ENCODE assay signal across 31 cellular contexts in genomic region chr2:3971313-3972192, GRCh38.
"Had no signal": no experiment of that assay in that cellular context is flagged by ENCODE, and none has a peak within 500 bp of the region (broad histone marks: within the 10 kb centered on the region; RNA-seq: fewer than 3 reads in every experiment).

No MANE protein-coding gene starts in this region.

- H3K4me2 ChIP-seq: hepatocyte had no signal

- DNase-seq: activated CD4-positive, alpha-beta T cell treated with anti-CD3 and anti-CD28 coated beads for 48 hours; activated CD4-positive, alpha-beta T cell treated with anti-CD3 and anti-CD28 coated beads, Interleukin-2, amount 50 U/mL, for 48 hours; activated CD8-positive, alpha-beta memory T cell treated with anti-CD3 and anti-CD28 coated beads for 24 hours; activated effector memory CD4-positive, alpha-beta T cell treated with anti-CD3 and anti-CD28 coated beads, Interleukin-2, amount 50 U/mL, for 16 hours; activated naive CD4-positive, alpha-beta T cell treated with anti-CD3 and anti-CD28 coated beads for 36 hours; activated naive CD8-positive, alpha-beta T cell treated with anti-CD3 and anti-CD28 coated beads for 36 hours; brain microvascular endothelial cell; caudate nucleus; gastrocnemius medialis; islet precursor cell; left ventricle myocardium inferior; nephron progenitor cell; nucleus accumbens; pancreas; retina; sigmoid colon; small intestine; stimulated activated CD4-positive, alpha-beta T cell treated with anti-CD3 and anti-CD28 coated beads, Interleukin-4, amount 100 ng/mL, for 4 hours; stimulated activated naive B cell treated with anti-CD40 and anti-IgM and Interleukin-4, amounts not matched to agents 10 μg/mL and 1 μg/mL and 100 μg/mL, for 72 hours; stomach; T-helper 9 cell; tibial artery had no signal

- H2AFZ ChIP-seq: hepatocyte had no signal

- H3K4me1 ChIP-seq: gastrocnemius medialis, left ventricle myocardium inferior, pancreas, prostate gland, sigmoid colon, tibial artery had no signal

- H3K4me1 Mint-ChIP-seq: activated naive CD8-positive, alpha-beta T cell treated with anti-CD3 and anti-CD28 coated beads for 36 hours; nephron progenitor cell; stimulated activated naive B cell treated with anti-CD40 and anti-IgM and Interleukin-4, amounts not matched to agents 10 μg/mL and 1 μg/mL and 100 μg/mL, for 72 hours had no signal

- H3K27ac ChIP-seq: brain microvascular endothelial cell, epithelial cell of prostate, gastrocnemius medialis, hepatocyte, left ventricle myocardium inferior, pancreas, prostate gland, sigmoid colon, stomach, tibial artery, VCaP had no signal

- H3K9me3 Mint-ChIP-seq: activated naive CD4-positive, alpha-beta T cell treated with anti-CD3 and anti-CD28 coated beads for 36 hours; activated naive CD8-positive, alpha-beta T cell treated with anti-CD3 and anti-CD28 coated beads for 36 hours; activated T-helper 1 cell treated with anti-CD3 and anti-CD28 coated beads, Interleukin-12 subunit alpha, Interleukin-12 subunit beta, Interleukin-2, Interleukin-4 antibody, amounts not matched to agents 30 ng/mL and 10 ng/mL and 1 ng/mL, durations not matched to agents 14 hours and 24 hours and 36 hours; nephron progenitor cell; stimulated activated naive B cell treated with anti-CD40 and anti-IgM and Interleukin-4, amounts not matched to agents 10 μg/mL and 1 μg/mL and 100 μg/mL, for 72 hours; T-helper 1 cell treated with Interleukin-12 subunit alpha and Interleukin-12 subunit beta and Interleukin-4 antibody, amounts not matched to agents 30 μg/mL and 1 μg/mL, for 36 hours had no signal

- H3K27me3 Mint-ChIP-seq: activated naive CD8-positive, alpha-beta T cell treated with anti-CD3 and anti-CD28 coated beads for 36 hours; stimulated activated naive B cell treated with anti-CD40 and anti-IgM and Interleukin-4, amounts not matched to agents 10 μg/mL and 1 μg/mL and 100 μg/mL, for 72 hours had no signal

- H3K27ac Mint-ChIP-seq: activated naive CD4-positive, alpha-beta T cell treated with anti-CD3 and anti-CD28 coated beads for 36 hours; activated naive CD8-positive, alpha-beta T cell treated with anti-CD3 and anti-CD28 coated beads for 36 hours; activated T-helper 1 cell treated with anti-CD3 and anti-CD28 coated beads, Interleukin-12 subunit alpha, Interleukin-12 subunit beta, Interleukin-2, Interleukin-4 antibody, amounts not matched to agents 30 ng/mL and 10 ng/mL and 1 ng/mL, durations not matched to agents 14 hours and 24 hours and 36 hours; nephron progenitor cell; stimulated activated naive B cell treated with anti-CD40 and anti-IgM and Interleukin-4, amounts not matched to agents 10 μg/mL and 1 μg/mL and 100 μg/mL, for 72 hours; T-helper 1 cell treated with Interleukin-12 subunit alpha and Interleukin-12 subunit beta and Interleukin-4 antibody, amounts not matched to agents 30 μg/mL and 1 μg/mL, for 36 hours had no signal

- FAIRE-seq: astrocyte, pancreas, small intestine, TTC549 had no signal

- H3K4me3 Mint-ChIP-seq: activated naive CD4-positive, alpha-beta T cell treated with anti-CD3 and anti-CD28 coated beads for 36 hours; activated naive CD8-positive, alpha-beta T cell treated with anti-CD3 and anti-CD28 coated beads for 36 hours; activated T-helper 1 cell treated with anti-CD3 and anti-CD28 coated beads, Interleukin-12 subunit alpha, Interleukin-12 subunit beta, Interleukin-2, Interleukin-4 antibody, amounts not matched to agents 30 ng/mL and 10 ng/mL and 1 ng/mL, durations not matched to agents 14 hours and 24 hours and 36 hours; nephron progenitor cell; stimulated activated naive B cell treated with anti-CD40 and anti-IgM and Interleukin-4, amounts not matched to agents 10 μg/mL and 1 μg/mL and 100 μg/mL, for 72 hours; T-helper 1 cell treated with Interleukin-12 subunit alpha and Interleukin-12 subunit beta and Interleukin-4 antibody, amounts not matched to agents 30 μg/mL and 1 μg/mL, for 36 hours had no signal

- H3K9me3 ChIP-seq: gastrocnemius medialis, left ventricle myocardium inferior, pancreas, prostate gland, sigmoid colon, stomach, tibial artery had no signal

- H3K36me3 ChIP-seq: brain microvascular endothelial cell, gastrocnemius medialis, left ventricle myocardium inferior, pancreas, prostate gland, sigmoid colon, stomach, tibial artery had no signal

- H3K4me3 ChIP-seq: gastrocnemius medialis, hepatocyte, left ventricle myocardium inferior, pancreas, prostate gland, sigmoid colon, stomach, tibial artery had no signal

- H3K27me3 ChIP-seq: brain microvascular endothelial cell, gastrocnemius medialis, hepatocyte had no signal

- H3K36me3 Mint-ChIP-seq: activated naive CD8-positive, alpha-beta T cell treated with anti-CD3 and anti-CD28 coated beads for 36 hours; stimulated activated naive B cell treated with anti-CD40 and anti-IgM and Interleukin-4, amounts not matched to agents 10 μg/mL and 1 μg/mL and 100 μg/mL, for 72 hours had no signal

- ATAC-seq: activated CD4-positive, CD25-positive, alpha-beta regulatory T cell treated with anti-CD3 and anti-CD28 coated beads, Interleukin-2, amount 50 U/mL, for 24 hours; gastrocnemius medialis; pancreas; stimulated activated naive B cell treated with anti-CD40 and anti-IgM and Interleukin-4, amounts not matched to agents 10 μg/mL and 1 μg/mL and 100 μg/mL, for 72 hours had no signal

- H3K79me2 ChIP-seq: hepatocyte had no signal
